12 cellular contexts compared by ENCODE assay signal in the genomic region with DNA sequence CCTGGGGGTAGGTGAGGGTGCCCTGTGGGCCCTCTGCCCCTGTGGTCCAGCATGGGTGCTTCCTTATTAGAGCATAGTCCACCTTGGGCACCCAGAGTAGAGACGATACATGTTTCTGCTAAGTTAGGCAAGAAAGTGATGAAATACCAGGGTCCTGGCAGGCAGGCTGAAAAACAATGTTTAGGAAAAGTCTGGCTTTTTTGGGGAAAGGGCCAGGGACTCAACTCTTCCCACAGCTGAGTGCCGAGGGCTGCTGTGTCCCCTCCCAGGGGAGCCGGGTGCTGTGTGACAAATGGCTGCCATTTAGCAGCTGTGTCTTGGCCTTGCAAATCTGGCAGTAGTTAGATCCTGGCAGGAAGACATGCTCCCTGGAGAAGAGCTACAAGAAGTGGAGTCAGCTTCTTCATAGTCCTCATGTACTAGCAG.
DNase-seq lines count a peak whose midpoint lies in the region; ATAC-seq, FAIRE-seq and TF ChIP-seq lines count a peak whose summit lies in the region.
"Had no signal": no experiment of that assay in that cellular context is flagged by ENCODE, and none has a peak within 500 bp of the region (broad histone marks: within the 10 kb centered on the region; RNA-seq: fewer than 3 reads in every experiment).

No MANE protein-coding gene starts in this region.

- no peak for FAIRE-seq in GM12891 (lab: Jason Lieb, UNC)

- peak; percentile 34 for DNase-seq in BE2C
- no peak for DNase-seq in WTC11 (ENCODE audit: low spot score)
- peak; percentile 71 for DNase-seq in left cardiac atrium
- peak; percentile 87 for DNase-seq in posterior vena cava (ENCODE audit: low spot score)
- no peak for DNase-seq in CD8-positive, alpha-beta T cell
- DNase-seq in stimulated activated naive CD4-positive, alpha-beta T cell (lab: John Stamatoyannopoulos, UW), result no peak
- no peak for DNase-seq in DMS 273 treated with DMSO at 0.1 percent for 48 hours (lab: John Stamatoyannopoulos, UW)
- DNase-seq in GM12891 (ENCODE audit: insufficient read length, low spot score), result no peak
- DNase-seq: CD4-positive, alpha-beta T cell; NCI-H526; nephron progenitor cell had no signal

- no peak for ATAC-seq in WTC11
- ATAC-seq in left cardiac atrium, result peak; percentile 25 to 64
- ATAC-seq in CD8-positive, alpha-beta T cell, result no peak

- TF ChIP-seq POLR2A in GM12891 (IDR thresholded peaks at IDR 0.05; ENCODE audit: low read depth, low read length), result no peak

- no peak overlapping the region for H3K4me3 Mint-ChIP-seq in WTC11
- H3K4me3 Mint-ChIP-seq in CD8-positive, alpha-beta T cell, result no peak overlapping the region
- H3K4me3 Mint-ChIP-seq: CD4-positive, alpha-beta T cell; nephron progenitor cell had no signal

- H3K27me3 ChIP-seq in BE2C, result no peaks in the 10 kb centered on the region
- no peaks in the 10 kb centered on the region for H3K27me3 ChIP-seq in CD8-positive, alpha-beta T cell (ENCODE audit: insufficient read depth, low read length)

- no peaks in the 10 kb centered on the region; the same call in 1 of the 2 replicates for H3K4me1 ChIP-seq in BE2C
- peaks cover 18% of the 10 kb centered on the region for H3K4me1 ChIP-seq in CD8-positive, alpha-beta T cell (ENCODE audit: insufficient read depth, low read length)

- no peaks in the 10 kb centered on the region for H3K9me3 ChIP-seq in BE2C
- no peaks in the 10 kb centered on the region for H3K9me3 ChIP-seq in CD8-positive, alpha-beta T cell (ENCODE audit: low read length)

- TF ChIP-seq CTCF in BE2C (IDR thresholded peaks at IDR 0.05; ENCODE audit: low read depth, low read length) (no peak), WTC11 (IDR thresholded peaks at IDR 0.05) (no peak)
- no peak for TF ChIP-seq CTCF in CD8-positive, alpha-beta T cell (IDR thresholded peaks at IDR 0.05)

- H3K36me3 ChIP-seq in BE2C, result no peaks in the 10 kb centered on the region
- H3K36me3 ChIP-seq in CD8-positive, alpha-beta T cell (ENCODE audit: insufficient read depth, low read length), result no peaks in the 10 kb centered on the region

- no peaks in the 10 kb centered on the region for H3K9me3 Mint-ChIP-seq in WTC11
- no peaks in the 10 kb centered on the region for H3K9me3 Mint-ChIP-seq in CD8-positive, alpha-beta T cell
- H3K9me3 Mint-ChIP-seq: brain; CD4-positive, alpha-beta T cell; nephron progenitor cell had no signal

- no peaks in the 10 kb centered on the region for H3K36me3 Mint-ChIP-seq in WTC11
- peaks cover 19% of the 10 kb centered on the region for H3K36me3 Mint-ChIP-seq in CD8-positive, alpha-beta T cell
- H3K36me3 Mint-ChIP-seq: brain had no signal

- intact Hi-C loops in left cardiac atrium (cut with DNase I), result no loop called here
- intact Hi-C loops in posterior vena cava (cut with DNase I), result loop anchor here in 1 of 2 donors (1.0 kb wide), 1 partner anchor 40 kb away; no protein-coding TSS in a partner anchor
- intact Hi-C loops in CD8-positive, alpha-beta T cell (cut with DNase I, micrococcal nuclease), result no loop called here

- no peak overlapping the region for H3K27ac ChIP-seq in CD8-positive, alpha-beta T cell (ENCODE audit: low read depth, low read length)

- H3K27ac Mint-ChIP-seq in WTC11, result peak overlapping the region; percentile 53; the same call in 1 of the 2 replicates
- no peak overlapping the region for H3K27ac Mint-ChIP-seq in CD8-positive, alpha-beta T cell

- POLR2A ChIA-PET in WTC11 (lab: Charles Lee), result no interaction called here
- POLR2A ChIA-PET in CD8-positive, alpha-beta T cell (lab: Charles Lee), result interaction anchor here (0.9 kb wide), 1 partner anchor 34 kb away, joined by 3 read pairs; no protein-coding TSS in a partner anchor

- CTCF ChIA-PET in WTC11 (lab: Charles Lee), result interaction anchor here (1.0 kb wide), 1 partner anchor 69 kb away, joined by 4 read pairs; no protein-coding TSS in a partner anchor
- CTCF ChIA-PET in CD8-positive, alpha-beta T cell (lab: Charles Lee), result interaction anchor here (0.7 kb wide), 1 partner anchor 100 kb away, joined by 3 read pairs; no protein-coding TSS in a partner anchor

- H3K4me1 Mint-ChIP-seq in WTC11, result peaks cover 83% of the 10 kb centered on the region
- peaks cover 57% of the 10 kb centered on the region for H3K4me1 Mint-ChIP-seq in CD8-positive, alpha-beta T cell (ENCODE audit: low read depth)

- H3K27me3 Mint-ChIP-seq in WTC11 (ENCODE audit: low read depth), result no peaks in the 10 kb centered on the region; the same call in 1 of the 2 replicates
- no peaks in the 10 kb centered on the region for H3K27me3 Mint-ChIP-seq in CD8-positive, alpha-beta T cell (ENCODE audit: low read depth)
- H3K27me3 Mint-ChIP-seq: brain; CD4-positive, alpha-beta T cell had no signal

- H3K4me3 ChIP-seq in BE2C (ENCODE audit: low read depth, low read length), result no peak overlapping the region
- no peak overlapping the region for H3K4me3 ChIP-seq in CD8-positive, alpha-beta T cell (ENCODE audit: low read depth, low read length)

TF ChIP-seq in WTC11, 78 proteins besides CTCF, POLR2A, EP300 and RAD21:
- TF ChIP-seq CREB1 (CRISPR knock-in tag; IDR thresholded peaks at IDR 0.05), result no peak

TF ChIP-seq in GM12891, 5 proteins besides CTCF, POLR2A, EP300 and RAD21:
- TF ChIP-seq PAX5 (IDR thresholded peaks at IDR 0.05; ENCODE audit: insufficient read depth, low read length, severe bottlenecking) (no peak), POU2F2 (IDR thresholded peaks at IDR 0.05; ENCODE audit: low read depth, low read length) (no peak), POLR2AphosphoS5 (IDR thresholded peaks at IDR 0.05; ENCODE audit: low read depth, low read length) (no peak), TAF1 (IDR thresholded peaks at IDR 0.05; ENCODE audit: low read depth, low read length) (no peak), SPI1 (IDR thresholded peaks at IDR 0.05; ENCODE audit: low read depth, low read length) (no peak)

Comparison
In these comparisons a context has a peak if more than half of its experiments do, and no peak if none do; other contexts are left out.
1. DNase-seq: peak in BE2C (single experiment), left cardiac atrium (single experiment) and posterior vena cava (single experiment); none in WTC11 (single experiment), CD8-positive, alpha-beta T cell (0 of 7), stimulated activated naive CD4-positive, alpha-beta T cell (0 of 6), DMS 273 treated with DMSO at 0.1 percent for 48 hours (single experiment) and GM12891 (single experiment).
2. ATAC-seq: peak in left cardiac atrium (2 of 2); none in WTC11 (single experiment) and CD8-positive, alpha-beta T cell (single experiment).